ENCODE assay signal across 4 cellular contexts in the genomic region with DNA sequence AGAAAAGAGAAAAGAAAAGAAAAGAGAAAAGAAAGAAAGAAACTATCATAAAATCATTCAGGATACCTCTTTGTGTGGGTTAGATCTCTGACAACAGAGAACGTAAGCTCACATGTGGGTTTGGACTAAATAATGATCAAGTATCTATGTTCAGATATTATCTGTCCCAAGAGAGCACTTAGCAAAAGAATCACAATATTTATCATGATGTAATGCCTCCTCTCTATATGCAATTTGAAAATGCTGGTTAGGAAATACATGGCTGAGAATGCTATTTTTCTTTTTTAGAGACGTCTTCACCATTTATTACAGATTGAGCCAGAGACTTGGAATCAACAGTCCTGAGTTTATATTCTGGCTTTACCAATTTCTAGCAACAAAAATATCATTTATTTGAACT.
"Had no signal": no experiment of that assay in that cellular context is flagged by ENCODE, and none has a peak within 500 bp of the region (broad histone marks: within the 10 kb centered on the region; RNA-seq: fewer than 3 reads in every experiment).

No MANE protein-coding gene starts in this region.

- ATAC-seq: HepG2, K562 had no signal

- DNase-seq: IMR-90 had no signal

- H3K4me3 ChIP-seq: K562 had no signal

- H3K27ac ChIP-seq: HL-60 had no signal
